In genomic region chr17:28076138-28076537, GRCh38 we compare ENCODE assay signal across 1 cellular context.
TF ChIP-seq lines count a peak whose summit lies in the region.

No MANE protein-coding gene starts in this region.

TF ChIP-seq in GM23338, 12 proteins besides CTCF, POLR2A, EP300 and RAD21:
- TF ChIP-seq, protein P1, sequence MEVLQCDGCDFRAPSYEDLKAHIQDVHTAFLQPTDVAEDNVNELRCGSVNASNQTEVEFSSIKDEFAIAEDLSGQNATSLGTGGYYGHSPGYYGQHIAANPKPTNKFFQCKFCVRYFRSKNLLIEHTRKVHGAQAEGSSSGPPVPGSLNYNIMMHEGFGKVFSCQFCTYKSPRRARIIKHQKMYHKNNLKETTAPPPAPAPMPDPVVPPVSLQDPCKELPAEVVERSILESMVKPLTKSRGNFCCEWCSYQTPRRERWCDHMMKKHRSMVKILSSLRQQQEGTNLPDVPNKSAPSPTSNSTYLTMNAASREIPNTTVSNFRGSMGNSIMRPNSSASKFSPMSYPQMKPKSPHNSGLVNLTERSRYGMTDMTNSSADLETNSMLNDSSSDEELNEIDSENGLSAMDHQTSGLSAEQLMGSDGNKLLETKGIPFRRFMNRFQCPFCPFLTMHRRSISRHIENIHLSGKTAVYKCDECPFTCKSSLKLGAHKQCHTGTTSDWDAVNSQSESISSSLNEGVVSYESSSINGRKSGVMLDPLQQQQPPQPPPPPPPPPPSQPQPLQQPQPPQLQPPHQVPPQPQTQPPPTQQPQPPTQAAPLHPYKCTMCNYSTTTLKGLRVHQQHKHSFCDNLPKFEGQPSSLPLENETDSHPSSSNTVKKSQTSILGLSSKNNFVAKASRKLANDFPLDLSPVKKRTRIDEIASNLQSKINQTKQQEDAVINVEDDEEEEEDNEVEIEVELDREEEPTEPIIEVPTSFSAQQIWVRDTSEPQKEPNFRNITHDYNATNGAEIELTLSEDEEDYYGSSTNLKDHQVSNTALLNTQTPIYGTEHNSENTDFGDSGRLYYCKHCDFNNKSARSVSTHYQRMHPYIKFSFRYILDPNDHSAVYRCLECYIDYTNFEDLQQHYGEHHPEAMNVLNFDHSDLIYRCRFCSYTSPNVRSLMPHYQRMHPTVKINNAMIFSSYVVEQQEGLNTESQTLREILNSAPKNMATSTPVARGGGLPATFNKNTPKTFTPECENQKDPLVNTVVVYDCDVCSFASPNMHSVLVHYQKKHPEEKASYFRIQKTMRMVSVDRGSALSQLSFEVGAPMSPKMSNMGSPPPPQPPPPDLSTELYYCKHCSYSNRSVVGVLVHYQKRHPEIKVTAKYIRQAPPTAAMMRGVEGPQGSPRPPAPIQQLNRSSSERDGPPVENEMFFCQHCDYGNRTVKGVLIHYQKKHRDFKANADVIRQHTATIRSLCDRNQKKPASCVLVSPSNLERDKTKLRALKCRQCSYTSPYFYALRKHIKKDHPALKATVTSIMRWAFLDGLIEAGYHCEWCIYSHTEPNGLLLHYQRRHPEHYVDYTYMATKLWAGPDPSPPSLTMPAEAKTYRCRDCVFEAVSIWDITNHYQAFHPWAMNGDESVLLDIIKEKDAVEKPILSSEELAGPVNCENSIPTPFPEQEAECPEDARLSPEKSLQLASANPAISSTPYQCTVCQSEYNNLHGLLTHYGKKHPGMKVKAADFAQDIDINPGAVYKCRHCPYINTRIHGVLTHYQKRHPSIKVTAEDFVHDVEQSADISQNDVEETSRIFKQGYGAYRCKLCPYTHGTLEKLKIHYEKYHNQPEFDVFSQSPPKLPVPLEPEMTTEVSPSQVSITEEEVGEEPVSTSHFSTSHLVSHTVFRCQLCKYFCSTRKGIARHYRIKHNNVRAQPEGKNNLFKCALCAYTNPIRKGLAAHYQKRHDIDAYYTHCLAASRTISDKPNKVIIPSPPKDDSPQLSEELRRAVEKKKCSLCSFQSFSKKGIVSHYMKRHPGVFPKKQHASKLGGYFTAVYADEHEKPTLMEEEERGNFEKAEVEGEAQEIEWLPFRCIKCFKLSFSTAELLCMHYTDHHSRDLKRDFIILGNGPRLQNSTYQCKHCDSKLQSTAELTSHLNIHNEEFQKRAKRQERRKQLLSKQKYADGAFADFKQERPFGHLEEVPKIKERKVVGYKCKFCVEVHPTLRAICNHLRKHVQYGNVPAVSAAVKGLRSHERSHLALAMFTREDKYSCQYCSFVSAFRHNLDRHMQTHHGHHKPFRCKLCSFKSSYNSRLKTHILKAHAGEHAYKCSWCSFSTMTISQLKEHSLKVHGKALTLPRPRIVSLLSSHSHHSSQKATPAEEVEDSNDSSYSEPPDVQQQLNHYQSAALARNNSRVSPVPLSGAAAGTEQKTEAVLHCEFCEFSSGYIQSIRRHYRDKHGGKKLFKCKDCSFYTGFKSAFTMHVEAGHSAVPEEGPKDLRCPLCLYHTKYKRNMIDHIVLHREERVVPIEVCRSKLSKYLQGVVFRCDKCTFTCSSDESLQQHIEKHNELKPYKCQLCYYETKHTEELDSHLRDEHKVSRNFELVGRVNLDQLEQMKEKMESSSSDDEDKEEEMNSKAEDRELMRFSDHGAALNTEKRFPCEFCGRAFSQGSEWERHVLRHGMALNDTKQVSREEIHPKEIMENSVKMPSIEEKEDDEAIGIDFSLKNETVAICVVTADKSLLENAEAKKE (CRISPR knock-in tag; IDR thresholded peaks at IDR 0.05): no peak
- no peak for TF ChIP-seq ZNF114 (CRISPR knock-in tag; IDR thresholded peaks at IDR 0.05)
- no peak for TF ChIP-seq POLR2AphosphoS5 (IDR thresholded peaks at IDR 0.05; ENCODE audit: low read depth)
- TF ChIP-seq, protein P2, sequence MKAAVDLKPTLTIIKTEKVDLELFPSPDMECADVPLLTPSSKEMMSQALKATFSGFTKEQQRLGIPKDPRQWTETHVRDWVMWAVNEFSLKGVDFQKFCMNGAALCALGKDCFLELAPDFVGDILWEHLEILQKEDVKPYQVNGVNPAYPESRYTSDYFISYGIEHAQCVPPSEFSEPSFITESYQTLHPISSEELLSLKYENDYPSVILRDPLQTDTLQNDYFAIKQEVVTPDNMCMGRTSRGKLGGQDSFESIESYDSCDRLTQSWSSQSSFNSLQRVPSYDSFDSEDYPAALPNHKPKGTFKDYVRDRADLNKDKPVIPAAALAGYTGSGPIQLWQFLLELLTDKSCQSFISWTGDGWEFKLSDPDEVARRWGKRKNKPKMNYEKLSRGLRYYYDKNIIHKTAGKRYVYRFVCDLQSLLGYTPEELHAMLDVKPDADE (IDR thresholded peaks at IDR 0.05): no peak
- no peak for TF ChIP-seq JUNB (IDR thresholded peaks at IDR 0.05; ENCODE audit: unreplicated experiment)
- no peak for TF ChIP-seq ZNF331 (CRISPR knock-in tag; IDR thresholded peaks at IDR 0.05; ENCODE audit: low read depth)
- TF ChIP-seq STAT1 (IDR thresholded peaks at IDR 0.05; ENCODE audit: unreplicated experiment): no peak
- TF ChIP-seq, protein P3, sequence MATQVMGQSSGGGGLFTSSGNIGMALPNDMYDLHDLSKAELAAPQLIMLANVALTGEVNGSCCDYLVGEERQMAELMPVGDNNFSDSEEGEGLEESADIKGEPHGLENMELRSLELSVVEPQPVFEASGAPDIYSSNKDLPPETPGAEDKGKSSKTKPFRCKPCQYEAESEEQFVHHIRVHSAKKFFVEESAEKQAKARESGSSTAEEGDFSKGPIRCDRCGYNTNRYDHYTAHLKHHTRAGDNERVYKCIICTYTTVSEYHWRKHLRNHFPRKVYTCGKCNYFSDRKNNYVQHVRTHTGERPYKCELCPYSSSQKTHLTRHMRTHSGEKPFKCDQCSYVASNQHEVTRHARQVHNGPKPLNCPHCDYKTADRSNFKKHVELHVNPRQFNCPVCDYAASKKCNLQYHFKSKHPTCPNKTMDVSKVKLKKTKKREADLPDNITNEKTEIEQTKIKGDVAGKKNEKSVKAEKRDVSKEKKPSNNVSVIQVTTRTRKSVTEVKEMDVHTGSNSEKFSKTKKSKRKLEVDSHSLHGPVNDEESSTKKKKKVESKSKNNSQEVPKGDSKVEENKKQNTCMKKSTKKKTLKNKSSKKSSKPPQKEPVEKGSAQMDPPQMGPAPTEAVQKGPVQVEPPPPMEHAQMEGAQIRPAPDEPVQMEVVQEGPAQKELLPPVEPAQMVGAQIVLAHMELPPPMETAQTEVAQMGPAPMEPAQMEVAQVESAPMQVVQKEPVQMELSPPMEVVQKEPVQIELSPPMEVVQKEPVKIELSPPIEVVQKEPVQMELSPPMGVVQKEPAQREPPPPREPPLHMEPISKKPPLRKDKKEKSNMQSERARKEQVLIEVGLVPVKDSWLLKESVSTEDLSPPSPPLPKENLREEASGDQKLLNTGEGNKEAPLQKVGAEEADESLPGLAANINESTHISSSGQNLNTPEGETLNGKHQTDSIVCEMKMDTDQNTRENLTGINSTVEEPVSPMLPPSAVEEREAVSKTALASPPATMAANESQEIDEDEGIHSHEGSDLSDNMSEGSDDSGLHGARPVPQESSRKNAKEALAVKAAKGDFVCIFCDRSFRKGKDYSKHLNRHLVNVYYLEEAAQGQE (IDR thresholded peaks at IDR 0.05; ENCODE audit: unreplicated experiment): no peak
- TF ChIP-seq NANOG (IDR thresholded peaks at IDR 0.05; ENCODE audit: borderline replicate concordance): no peak
- no peak for TF ChIP-seq CREB1 (CRISPR knock-in tag; IDR thresholded peaks at IDR 0.05; ENCODE audit: low read depth)
- TF ChIP-seq EZH2phosphoT487 (IDR thresholded peaks at IDR 0.05; ENCODE audit: unreplicated experiment): no peak
- TF ChIP-seq EZH2 (IDR thresholded peaks at IDR 0.05; ENCODE audit: low read depth, unreplicated experiment): no peak
